ENCODE assay signal across 19 cellular contexts in genomic region chr20:10679269-10679668, GRCh38. TPM values are rescaled to one million over a fixed set of nuclear protein-coding genes. Genes with fewer than 3 reads are reported as not detected.
DNase-seq lines count a peak whose midpoint lies in the region; ATAC-seq, FAIRE-seq and TF ChIP-seq lines count a peak whose summit lies in the region.
"Had no signal": no experiment of that assay in that cellular context is flagged by ENCODE, and none has a peak within 500 bp of the region (broad histone marks: within the 10 kb centered on the region; RNA-seq: fewer than 3 reads in every experiment).

No MANE protein-coding gene starts in this region.

- dilution Hi-C loops in endothelial cell of umbilical vein (cut with MboI; ENCODE audit: extremely low pct_ligation_motif_present, low sequenced_read_pairs): no loop called here

- no peak for ATAC-seq in right lobe of liver

- H3K36me3 ChIP-seq in endothelial cell of umbilical vein (ENCODE audit: control insufficient read depth in 2 of 2, extremely low read depth in 1 of 2, insufficient read depth in 2 of 2, low read length in 2 of 2): no peaks in the 10 kb centered on the region
- H3K36me3 ChIP-seq in right lobe of liver: no peaks in the 10 kb centered on the region
- H3K36me3 ChIP-seq: BE2C, MG63 had no signal

- H2AFZ ChIP-seq in endothelial cell of umbilical vein (ENCODE audit: low read depth, low read length): no peak overlapping the region

- no peak overlapping the region for H3K27ac ChIP-seq in endothelial cell of umbilical vein (ENCODE audit: insufficient read depth, low read depth, low read length)
- no peak overlapping the region for H3K27ac ChIP-seq in right lobe of liver
- H3K27ac ChIP-seq: HL-60, KMS-11 had no signal

- H3K9me3 ChIP-seq in endothelial cell of umbilical vein (replicated peaks; ENCODE audit: control insufficient read depth, insufficient read depth, low read length): no peaks in the 10 kb centered on the region
- H3K9me3 ChIP-seq in right lobe of liver: no peaks in the 10 kb centered on the region
- H3K9me3 ChIP-seq: BE2C had no signal

- H3K4me2 ChIP-seq in endothelial cell of umbilical vein (ENCODE audit: insufficient read depth, low read length): no peak overlapping the region
- H3K4me2 ChIP-seq: KMS-11 had no signal

- H3K9ac ChIP-seq in endothelial cell of umbilical vein (replicated peaks; ENCODE audit: extremely low read depth, insufficient read depth, low read length): no peak overlapping the region
- H3K9ac ChIP-seq: KMS-11 had no signal

- H3K4me1 ChIP-seq in endothelial cell of umbilical vein (ENCODE audit: control insufficient read depth, extremely low read depth, insufficient read depth, low read length) (peaks cover 14% of the 10 kb centered on the region), right lobe of liver (no peaks in the 10 kb centered on the region)
- H3K4me1 ChIP-seq: BE2C had no signal

- peak; percentile 71 for FAIRE-seq in endothelial cell of umbilical vein (lab: Jason Lieb, UNC)

- TF ChIP-seq CTCF in endothelial cell of umbilical vein (IDR thresholded peaks at IDR 0.05; ENCODE audit: extremely low read depth in 1 of 2, insufficient read depth in 1 of 2, low read depth in 1 of 2, low read length in 2 of 2) (no peak), right lobe of liver (IDR thresholded peaks at IDR 0.05) (no peak)

- 51% methylated on average over 4 of the region's 4 CpGs for WGBS in right lobe of liver (ENCODE audit: insufficient coverage, low coverage, low lambda C conversion rate, missing lambda C conversion rate)

- POLR2A ChIA-PET in endothelial cell of umbilical vein (lab: Charles Lee) (no interaction called here), HEK293T (lab: Yijun Ruan, JAX) (no interaction called here)

- H3K9me1 ChIP-seq in endothelial cell of umbilical vein (replicated peaks; ENCODE audit: control insufficient read depth, extremely low read depth, insufficient read depth, low read length): no peaks in the 10 kb centered on the region

- H4K20me1 ChIP-seq in endothelial cell of umbilical vein (replicated peaks; ENCODE audit: control insufficient read depth, extremely low read depth, insufficient read depth, low read length): no peaks in the 10 kb centered on the region

- H3K4me3 ChIP-seq in endothelial cell of umbilical vein (replicated peaks in 1 of 3; ENCODE audit: insufficient read depth in 1 of 3, low read depth in 1 of 3, low read length in 3 of 3) (no peak overlapping the region), right lobe of liver (no peak overlapping the region)
- H3K4me3 ChIP-seq: MG63 had no signal

- DNase-seq in ELR (ENCODE audit: low read depth) (peak; percentile 19), RPMI7951 (ENCODE audit: low read depth) (peak; percentile 55), endothelial cell of umbilical vein (ENCODE audit: low read depth, low spot score) (peak; percentile 48), kidney tubule cell (ENCODE audit: low spot score) (peak; percentile 47), right lobe of liver (no peak), NCI-H510A (lab: John Stamatoyannopoulos, UW) (no peak), HEK293T (ENCODE audit: extremely low spot score) (no peak)
- no peak for DNase-seq in effector CD8-positive, alpha-beta T cell (lab: John Stamatoyannopoulos, UW)
- DNase-seq: BE2C; CD4-positive, alpha-beta memory T cell; DMS 273 treated with DMSO at 0.1 percent for 48 hours; HCEC 1CT; MG63; NCI-H1092 treated with DMSO at 0.1 percent for 48 hours; NCI-H1694 treated with DMSO at 0.1 percent for 48 hours; NCI-H774; SIG-M5 had no signal

- no peaks in the 10 kb centered on the region for H3K79me2 ChIP-seq in endothelial cell of umbilical vein (ENCODE audit: control insufficient read depth, insufficient read depth, low read length)

- TF ChIP-seq POLR2A in endothelial cell of umbilical vein (IDR thresholded peaks at IDR 0.05; ENCODE audit: low read depth, low read length) (no peak), right lobe of liver (IDR thresholded peaks at IDR 0.05) (no peak)

- H3K27me3 ChIP-seq in endothelial cell of umbilical vein (ENCODE audit: control insufficient read depth in 2 of 2, insufficient read depth in 2 of 2, low read length in 2 of 2) (no peaks in the 10 kb centered on the region), right lobe of liver (no peaks in the 10 kb centered on the region)
- H3K27me3 ChIP-seq: MG63 had no signal

- CTCF ChIA-PET in endothelial cell of umbilical vein (lab: Charles Lee) (no interaction called here), HEK293T (lab: Yijun Ruan, JAX) (no interaction called here)

- intact Hi-C loops in endothelial cell of umbilical vein (cut with micrococcal nuclease) (no loop called here), right lobe of liver (cut with DNase I) (no loop called here)

- no TSS peak for BruUV-seq in endothelial cell of umbilical vein (replicated peaks; lab: Mats Ljungman, UMichigan)

TF ChIP-seq in endothelial cell of umbilical vein, 7 proteins besides CTCF, POLR2A, EP300 and RAD21:
- no peak for TF ChIP-seq POLR2AphosphoS5 (IDR thresholded peaks at IDR 0.05; ENCODE audit: insufficient read depth, low read depth, low read length)
- TF ChIP-seq FOS (IDR thresholded peaks at IDR 0.05; ENCODE audit: borderline replicate concordance, insufficient read depth, low read length): peak; percentile 37
- no peak for TF ChIP-seq MYC (IDR thresholded peaks at IDR 0.05; ENCODE audit: low read depth, low read length)
- TF ChIP-seq JUN (IDR thresholded peaks at IDR 0.05; ENCODE audit: borderline replicate concordance, insufficient read depth, insufficient read length, low read depth): no peak
- no peak for TF ChIP-seq EZH2 (IDR thresholded peaks at IDR 0.05; ENCODE audit: borderline replicate concordance, low read depth, low read length, severe bottlenecking)

TF ChIP-seq in HEK293T, 16 proteins besides CTCF, POLR2A, EP300 and RAD21:
- TF ChIP-seq ELF4 (IDR thresholded peaks at IDR 0.05) (no peak), SP1 (IDR thresholded peaks at IDR 0.05) (no peak), L3MBTL2 (conservative IDR thresholded peaks at IDR 0.05) (no peak)

RNA-seq across cellular contexts. Expression of gene JAG1, which starts 5.5 kb away (rescaled TPM):
- total RNA-seq in RPMI7951 (2014; rRNA removed; shearing (Covaris generic)): 3.0 and 3.1 TPM in 2 replicates
- total RNA-seq in endothelial cell of umbilical vein (31.7 and 37.0 TPM in 2 replicates), right lobe of liver (1 to 10 TPM; 3.1 to 8.5 (median 6.7) TPM)
- polyA plus RNA-seq in endothelial cell of umbilical vein: 12.9 and 19.7 TPM in 2 replicates
- polyA plus RNA-seq in endothelial cell of umbilical vein (2011; cell fraction: cytosol; rRNA removed): 9.4 and 9.5 TPM in 2 replicates
- 77.1 and 97.3 TPM in 2 replicates for polyA plus RNA-seq in endothelial cell of umbilical vein (2011; cell fraction: nucleus; rRNA removed)
- 32.6 and 33.6 TPM in 2 replicates for polyA plus RNA-seq in endothelial cell of umbilical vein (2012)
- 82.6 and 94.6 TPM in 2 replicates for polyA minus RNA-seq in endothelial cell of umbilical vein
- polyA minus RNA-seq in endothelial cell of umbilical vein (2011; cell fraction: cytosol; rRNA and poly(A)+ RNA removed): 2.4 TPM
- 94.2 and 172 TPM in 2 replicates for polyA minus RNA-seq in endothelial cell of umbilical vein (2011; cell fraction: nucleus; rRNA and poly(A)+ RNA removed)

Comparison
In these comparisons a context has a peak if more than half of its experiments do, and no peak if none do; other contexts are left out.
1. DNase-seq: peak in ELR (single experiment), RPMI7951 (single experiment), endothelial cell of umbilical vein (single experiment) and kidney tubule cell (single experiment); none in right lobe of liver (0 of 3), NCI-H510A (single experiment), effector CD8-positive, alpha-beta T cell (single experiment) and HEK293T (single experiment).